Comparison of ENCODE assay signal across 1 cellular context in the genomic region with DNA sequence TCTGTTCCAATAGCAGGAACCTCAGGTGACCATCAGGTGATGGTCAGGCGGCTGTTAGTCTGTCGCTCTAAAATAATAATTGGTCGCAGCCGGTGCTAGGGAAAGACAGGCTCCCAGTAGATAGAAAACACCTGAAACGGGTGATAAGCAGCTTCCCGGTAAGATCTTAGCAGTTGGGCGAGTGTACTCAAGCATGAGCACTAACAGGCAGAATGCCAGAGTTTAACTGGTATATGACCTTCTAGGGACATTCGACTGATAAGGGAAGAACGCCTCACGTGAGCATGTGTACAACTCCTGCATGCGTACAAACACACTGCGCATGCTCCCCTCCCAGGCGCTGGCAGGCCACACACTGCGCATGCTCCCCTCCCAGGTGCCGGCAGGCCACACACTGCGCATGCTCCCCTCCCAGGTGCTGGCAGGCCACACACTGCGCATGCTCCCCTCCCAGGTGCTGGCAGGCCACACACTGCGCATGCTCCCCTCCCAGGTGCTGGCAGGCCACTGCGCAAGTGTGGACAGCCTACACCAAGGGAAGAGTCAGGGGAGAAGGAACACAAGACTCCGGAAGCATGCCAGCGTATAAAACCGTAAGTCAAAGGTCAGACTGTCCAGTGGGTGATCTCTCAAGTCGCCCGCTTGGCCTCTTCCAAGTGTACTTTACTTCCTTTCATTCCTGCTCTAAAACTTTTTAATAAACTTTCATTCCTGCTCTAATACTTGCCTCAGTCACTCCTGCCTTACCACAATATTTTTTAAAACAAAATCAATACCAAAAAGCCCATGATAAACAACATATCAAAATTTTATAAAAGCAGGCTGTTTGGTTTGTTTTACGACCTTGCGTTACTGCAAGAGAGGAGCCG.
TF ChIP-seq lines count a peak whose summit lies in the region.

No MANE protein-coding gene starts in this region.

TF ChIP-seq in HepG2, 621 proteins besides CTCF, POLR2A, EP300 and RAD21 (continued from another document and continues in another):
- TF ChIP-seq SOX5 (CRISPR knock-in tag; IDR thresholded peaks at IDR 0.05; ENCODE audit: borderline replicate concordance): peak; percentile 47; the same call in 1 of the 2 replicates
- TF ChIP-seq DMAP1 (CRISPR knock-in tag; IDR thresholded peaks at IDR 0.05): peak; percentile 39; the same call in 1 of the 2 replicates
- TF ChIP-seq, protein P1, sequence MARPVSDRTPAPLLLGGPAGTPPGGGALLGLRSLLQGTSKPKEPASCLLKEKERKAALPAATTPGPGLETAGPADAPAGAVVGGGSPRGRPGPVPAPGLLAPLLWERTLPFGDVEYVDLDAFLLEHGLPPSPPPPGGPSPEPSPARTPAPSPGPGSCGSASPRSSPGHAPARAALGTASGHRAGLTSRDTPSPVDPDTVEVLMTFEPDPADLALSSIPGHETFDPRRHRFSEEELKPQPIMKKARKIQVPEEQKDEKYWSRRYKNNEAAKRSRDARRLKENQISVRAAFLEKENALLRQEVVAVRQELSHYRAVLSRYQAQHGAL (CRISPR knock-in tag; IDR thresholded peaks at IDR 0.05; ENCODE audit: not compliant biosample characterization): no peak
- no peak for TF ChIP-seq U2AF1 (optimal IDR thresholded peaks at IDR 0.05; ENCODE audit: low read depth, low read length)
- no peak for TF ChIP-seq ZNF350 (CRISPR knock-in tag; IDR thresholded peaks at IDR 0.05; ENCODE audit: borderline replicate concordance, low read depth)
- TF ChIP-seq, protein P2, sequence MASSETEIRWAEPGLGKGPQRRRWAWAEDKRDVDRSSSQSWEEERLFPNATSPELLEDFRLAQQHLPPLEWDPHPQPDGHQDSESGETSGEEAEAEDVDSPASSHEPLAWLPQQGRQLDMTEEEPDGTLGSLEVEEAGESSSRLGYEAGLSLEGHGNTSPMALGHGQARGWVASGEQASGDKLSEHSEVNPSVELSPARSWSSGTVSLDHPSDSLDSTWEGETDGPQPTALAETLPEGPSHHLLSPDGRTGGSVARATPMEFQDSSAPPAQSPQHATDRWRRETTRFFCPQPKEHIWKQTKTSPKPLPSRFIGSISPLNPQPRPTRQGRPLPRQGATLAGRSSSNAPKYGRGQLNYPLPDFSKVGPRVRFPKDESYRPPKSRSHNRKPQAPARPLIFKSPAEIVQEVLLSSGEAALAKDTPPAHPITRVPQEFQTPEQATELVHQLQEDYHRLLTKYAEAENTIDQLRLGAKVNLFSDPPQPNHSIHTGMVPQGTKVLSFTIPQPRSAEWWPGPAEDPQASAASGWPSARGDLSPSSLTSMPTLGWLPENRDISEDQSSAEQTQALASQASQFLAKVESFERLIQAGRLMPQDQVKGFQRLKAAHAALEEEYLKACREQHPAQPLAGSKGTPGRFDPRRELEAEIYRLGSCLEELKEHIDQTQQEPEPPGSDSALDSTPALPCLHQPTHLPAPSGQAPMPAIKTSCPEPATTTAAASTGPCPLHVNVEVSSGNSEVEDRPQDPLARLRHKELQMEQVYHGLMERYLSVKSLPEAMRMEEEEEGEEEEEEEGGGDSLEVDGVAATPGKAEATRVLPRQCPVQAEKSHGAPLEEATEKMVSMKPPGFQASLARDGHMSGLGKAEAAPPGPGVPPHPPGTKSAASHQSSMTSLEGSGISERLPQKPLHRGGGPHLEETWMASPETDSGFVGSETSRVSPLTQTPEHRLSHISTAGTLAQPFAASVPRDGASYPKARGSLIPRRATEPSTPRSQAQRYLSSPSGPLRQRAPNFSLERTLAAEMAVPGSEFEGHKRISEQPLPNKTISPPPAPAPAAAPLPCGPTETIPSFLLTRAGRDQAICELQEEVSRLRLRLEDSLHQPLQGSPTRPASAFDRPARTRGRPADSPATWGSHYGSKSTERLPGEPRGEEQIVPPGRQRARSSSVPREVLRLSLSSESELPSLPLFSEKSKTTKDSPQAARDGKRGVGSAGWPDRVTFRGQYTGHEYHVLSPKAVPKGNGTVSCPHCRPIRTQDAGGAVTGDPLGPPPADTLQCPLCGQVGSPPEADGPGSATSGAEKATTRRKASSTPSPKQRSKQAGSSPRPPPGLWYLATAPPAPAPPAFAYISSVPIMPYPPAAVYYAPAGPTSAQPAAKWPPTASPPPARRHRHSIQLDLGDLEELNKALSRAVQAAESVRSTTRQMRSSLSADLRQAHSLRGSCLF (CRISPR knock-in tag; IDR thresholded peaks at IDR 0.05; ENCODE audit: borderline replicate concordance): no peak
- no peak for TF ChIP-seq HDAC6 (IDR thresholded peaks at IDR 0.05; ENCODE audit: low read depth, low read length)
- no peak for TF ChIP-seq ATF1 (CRISPR knock-in tag; IDR thresholded peaks at IDR 0.05)
- 0 out of 2 replicates have a peak, but pooled peaks have one; percentile 49 for TF ChIP-seq ZNF598 (CRISPR knock-in tag; IDR thresholded peaks at IDR 0.05; ENCODE audit: borderline replicate concordance)
- no peak for TF ChIP-seq PHB2 (IDR thresholded peaks at IDR 0.05; ENCODE audit: partially characterized antibody)
- no peak for TF ChIP-seq MYNN (CRISPR knock-in tag; IDR thresholded peaks at IDR 0.05; ENCODE audit: low read depth)
- TF ChIP-seq ZNF75D (CRISPR knock-in tag; IDR thresholded peaks at IDR 0.05; ENCODE audit: borderline replicate concordance): no peak
- peak; percentile 56; the same call in 1 of the 2 replicates for TF ChIP-seq KMT2B (CRISPR knock-in tag; IDR thresholded peaks at IDR 0.05)
- TF ChIP-seq TSC22D2 (CRISPR knock-in tag; IDR thresholded peaks at IDR 0.05; ENCODE audit: borderline replicate concordance): 0 out of 2 replicates have a peak, but pooled peaks have one; percentile 25
- TF ChIP-seq, protein P3, sequence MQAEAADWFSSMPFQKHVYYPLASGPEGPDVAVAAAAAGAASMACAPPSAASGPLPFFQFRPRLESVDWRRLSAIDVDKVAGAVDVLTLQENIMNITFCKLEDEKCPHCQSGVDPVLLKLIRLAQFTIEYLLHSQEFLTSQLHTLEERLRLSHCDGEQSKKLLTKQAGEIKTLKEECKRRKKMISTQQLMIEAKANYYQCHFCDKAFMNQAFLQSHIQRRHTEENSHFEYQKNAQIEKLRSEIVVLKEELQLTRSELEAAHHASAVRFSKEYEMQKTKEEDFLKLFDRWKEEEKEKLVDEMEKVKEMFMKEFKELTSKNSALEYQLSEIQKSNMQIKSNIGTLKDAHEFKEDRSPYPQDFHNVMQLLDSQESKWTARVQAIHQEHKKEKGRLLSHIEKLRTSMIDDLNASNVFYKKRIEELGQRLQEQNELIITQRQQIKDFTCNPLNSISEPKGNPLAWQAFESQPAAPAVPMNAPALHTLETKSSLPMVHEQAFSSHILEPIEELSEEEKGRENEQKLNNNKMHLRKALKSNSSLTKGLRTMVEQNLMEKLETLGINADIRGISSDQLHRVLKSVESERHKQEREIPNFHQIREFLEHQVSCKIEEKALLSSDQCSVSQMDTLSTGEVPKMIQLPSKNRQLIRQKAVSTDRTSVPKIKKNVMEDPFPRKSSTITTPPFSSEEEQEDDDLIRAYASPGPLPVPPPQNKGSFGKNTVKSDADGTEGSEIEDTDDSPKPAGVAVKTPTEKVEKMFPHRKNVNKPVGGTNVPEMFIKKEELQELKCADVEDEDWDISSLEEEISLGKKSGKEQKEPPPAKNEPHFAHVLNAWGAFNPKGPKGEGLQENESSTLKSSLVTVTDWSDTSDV (CRISPR knock-in tag; IDR thresholded peaks at IDR 0.05): no peak
- TF ChIP-seq, protein P4, sequence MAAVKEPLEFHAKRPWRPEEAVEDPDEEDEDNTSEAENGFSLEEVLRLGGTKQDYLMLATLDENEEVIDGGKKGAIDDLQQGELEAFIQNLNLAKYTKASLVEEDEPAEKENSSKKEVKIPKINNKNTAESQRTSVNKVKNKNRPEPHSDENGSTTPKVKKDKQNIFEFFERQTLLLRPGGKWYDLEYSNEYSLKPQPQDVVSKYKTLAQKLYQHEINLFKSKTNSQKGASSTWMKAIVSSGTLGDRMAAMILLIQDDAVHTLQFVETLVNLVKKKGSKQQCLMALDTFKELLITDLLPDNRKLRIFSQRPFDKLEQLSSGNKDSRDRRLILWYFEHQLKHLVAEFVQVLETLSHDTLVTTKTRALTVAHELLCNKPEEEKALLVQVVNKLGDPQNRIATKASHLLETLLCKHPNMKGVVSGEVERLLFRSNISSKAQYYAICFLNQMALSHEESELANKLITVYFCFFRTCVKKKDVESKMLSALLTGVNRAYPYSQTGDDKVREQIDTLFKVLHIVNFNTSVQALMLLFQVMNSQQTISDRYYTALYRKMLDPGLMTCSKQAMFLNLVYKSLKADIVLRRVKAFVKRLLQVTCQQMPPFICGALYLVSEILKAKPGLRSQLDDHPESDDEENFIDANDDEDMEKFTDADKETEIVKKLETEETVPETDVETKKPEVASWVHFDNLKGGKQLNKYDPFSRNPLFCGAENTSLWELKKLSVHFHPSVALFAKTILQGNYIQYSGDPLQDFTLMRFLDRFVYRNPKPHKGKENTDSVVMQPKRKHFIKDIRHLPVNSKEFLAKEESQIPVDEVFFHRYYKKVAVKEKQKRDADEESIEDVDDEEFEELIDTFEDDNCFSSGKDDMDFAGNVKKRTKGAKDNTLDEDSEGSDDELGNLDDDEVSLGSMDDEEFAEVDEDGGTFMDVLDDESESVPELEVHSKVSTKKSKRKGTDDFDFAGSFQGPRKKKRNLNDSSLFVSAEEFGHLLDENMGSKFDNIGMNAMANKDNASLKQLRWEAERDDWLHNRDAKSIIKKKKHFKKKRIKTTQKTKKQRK (IDR thresholded peaks at IDR 0.05; ENCODE audit: low read length): no peak
- 0 out of 2 replicates have a peak, but pooled peaks have one; percentile 67 for TF ChIP-seq KLF6 (CRISPR knock-in tag; IDR thresholded peaks at IDR 0.05)
- no peak for TF ChIP-seq ZNF136 (CRISPR knock-in tag; IDR thresholded peaks at IDR 0.05; ENCODE audit: low read depth)
- peak; percentile 78; the same call in 1 of the 2 replicates for TF ChIP-seq FOXK2 (IDR thresholded peaks at IDR 0.05)
- TF ChIP-seq KDM2A (CRISPR knock-in tag; IDR thresholded peaks at IDR 0.05; ENCODE audit: borderline replicate concordance, low read depth): no peak
- no peak for TF ChIP-seq RFXANK (CRISPR knock-in tag; IDR thresholded peaks at IDR 0.05)
- TF ChIP-seq, protein P5, sequence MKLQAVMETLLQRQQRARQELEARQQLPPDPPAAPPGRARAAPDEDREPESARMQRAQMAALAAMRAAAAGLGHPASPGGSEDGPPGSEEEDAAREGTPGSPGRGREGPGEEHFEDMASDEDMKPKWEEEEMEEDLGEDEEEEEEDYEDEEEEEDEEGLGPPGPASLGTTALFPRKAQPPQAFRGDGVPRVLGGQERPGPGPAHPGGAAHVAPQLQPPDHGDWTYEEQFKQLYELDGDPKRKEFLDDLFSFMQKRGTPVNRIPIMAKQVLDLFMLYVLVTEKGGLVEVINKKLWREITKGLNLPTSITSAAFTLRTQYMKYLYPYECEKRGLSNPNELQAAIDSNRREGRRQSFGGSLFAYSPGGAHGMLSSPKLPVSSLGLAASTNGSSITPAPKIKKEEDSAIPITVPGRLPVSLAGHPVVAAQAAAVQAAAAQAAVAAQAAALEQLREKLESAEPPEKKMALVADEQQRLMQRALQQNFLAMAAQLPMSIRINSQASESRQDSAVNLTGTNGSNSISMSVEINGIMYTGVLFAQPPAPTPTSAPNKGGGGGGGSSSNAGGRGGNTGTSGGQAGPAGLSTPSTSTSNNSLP (IDR thresholded peaks at IDR 0.05; ENCODE audit: low read depth, low read length): 0 out of 2 replicates have a peak, but pooled peaks have one; percentile 28
- no peak for TF ChIP-seq NCOA1 (CRISPR knock-in tag; IDR thresholded peaks at IDR 0.05)
- TF ChIP-seq, protein P6, sequence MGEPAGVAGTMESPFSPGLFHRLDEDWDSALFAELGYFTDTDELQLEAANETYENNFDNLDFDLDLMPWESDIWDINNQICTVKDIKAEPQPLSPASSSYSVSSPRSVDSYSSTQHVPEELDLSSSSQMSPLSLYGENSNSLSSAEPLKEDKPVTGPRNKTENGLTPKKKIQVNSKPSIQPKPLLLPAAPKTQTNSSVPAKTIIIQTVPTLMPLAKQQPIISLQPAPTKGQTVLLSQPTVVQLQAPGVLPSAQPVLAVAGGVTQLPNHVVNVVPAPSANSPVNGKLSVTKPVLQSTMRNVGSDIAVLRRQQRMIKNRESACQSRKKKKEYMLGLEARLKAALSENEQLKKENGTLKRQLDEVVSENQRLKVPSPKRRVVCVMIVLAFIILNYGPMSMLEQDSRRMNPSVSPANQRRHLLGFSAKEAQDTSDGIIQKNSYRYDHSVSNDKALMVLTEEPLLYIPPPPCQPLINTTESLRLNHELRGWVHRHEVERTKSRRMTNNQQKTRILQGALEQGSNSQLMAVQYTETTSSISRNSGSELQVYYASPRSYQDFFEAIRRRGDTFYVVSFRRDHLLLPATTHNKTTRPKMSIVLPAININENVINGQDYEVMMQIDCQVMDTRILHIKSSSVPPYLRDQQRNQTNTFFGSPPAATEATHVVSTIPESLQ (CRISPR knock-in tag; conservative IDR thresholded peaks at IDR 0.05): no peak
- no peak for TF ChIP-seq MTF1 (CRISPR knock-in tag; IDR thresholded peaks at IDR 0.05)
- TF ChIP-seq, protein P7, sequence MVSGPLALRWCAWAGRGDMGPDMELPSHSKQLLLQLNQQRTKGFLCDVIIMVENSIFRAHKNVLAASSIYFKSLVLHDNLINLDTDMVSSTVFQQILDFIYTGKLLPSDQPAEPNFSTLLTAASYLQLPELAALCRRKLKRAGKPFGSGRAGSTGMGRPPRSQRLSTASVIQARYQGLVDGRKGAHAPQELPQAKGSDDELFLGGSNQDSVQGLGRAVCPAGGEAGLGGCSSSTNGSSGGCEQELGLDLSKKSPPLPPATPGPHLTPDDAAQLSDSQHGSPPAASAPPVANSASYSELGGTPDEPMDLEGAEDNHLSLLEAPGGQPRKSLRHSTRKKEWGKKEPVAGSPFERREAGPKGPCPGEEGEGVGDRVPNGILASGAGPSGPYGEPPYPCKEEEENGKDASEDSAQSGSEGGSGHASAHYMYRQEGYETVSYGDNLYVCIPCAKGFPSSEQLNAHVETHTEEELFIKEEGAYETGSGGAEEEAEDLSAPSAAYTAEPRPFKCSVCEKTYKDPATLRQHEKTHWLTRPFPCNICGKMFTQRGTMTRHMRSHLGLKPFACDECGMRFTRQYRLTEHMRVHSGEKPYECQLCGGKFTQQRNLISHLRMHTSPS (CRISPR knock-in tag; IDR thresholded peaks at IDR 0.05; ENCODE audit: low read depth): no peak
- TF ChIP-seq NR2F1 (CRISPR knock-in tag; IDR thresholded peaks at IDR 0.05): peak; percentile 74 to 81; a peak in 3 of 4 replicates
- TF ChIP-seq, protein P8, sequence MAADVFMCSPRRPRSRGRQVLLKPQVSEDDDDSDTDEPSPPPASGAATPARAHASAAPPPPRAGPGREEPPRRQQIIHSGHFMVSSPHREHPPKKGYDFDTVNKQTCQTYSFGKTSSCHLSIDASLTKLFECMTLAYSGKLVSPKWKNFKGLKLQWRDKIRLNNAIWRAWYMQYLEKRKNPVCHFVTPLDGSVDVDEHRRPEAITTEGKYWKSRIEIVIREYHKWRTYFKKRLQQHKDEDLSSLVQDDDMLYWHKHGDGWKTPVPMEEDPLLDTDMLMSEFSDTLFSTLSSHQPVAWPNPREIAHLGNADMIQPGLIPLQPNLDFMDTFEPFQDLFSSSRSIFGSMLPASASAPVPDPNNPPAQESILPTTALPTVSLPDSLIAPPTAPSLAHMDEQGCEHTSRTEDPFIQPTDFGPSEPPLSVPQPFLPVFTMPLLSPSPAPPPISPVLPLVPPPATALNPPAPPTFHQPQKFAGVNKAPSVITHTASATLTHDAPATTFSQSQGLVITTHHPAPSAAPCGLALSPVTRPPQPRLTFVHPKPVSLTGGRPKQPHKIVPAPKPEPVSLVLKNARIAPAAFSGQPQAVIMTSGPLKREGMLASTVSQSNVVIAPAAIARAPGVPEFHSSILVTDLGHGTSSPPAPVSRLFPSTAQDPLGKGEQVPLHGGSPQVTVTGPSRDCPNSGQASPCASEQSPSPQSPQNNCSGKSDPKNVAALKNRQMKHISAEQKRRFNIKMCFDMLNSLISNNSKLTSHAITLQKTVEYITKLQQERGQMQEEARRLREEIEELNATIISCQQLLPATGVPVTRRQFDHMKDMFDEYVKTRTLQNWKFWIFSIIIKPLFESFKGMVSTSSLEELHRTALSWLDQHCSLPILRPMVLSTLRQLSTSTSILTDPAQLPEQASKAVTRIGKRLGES (CRISPR knock-in tag; IDR thresholded peaks at IDR 0.05; ENCODE audit: borderline replicate concordance): no peak
